11 cellular contexts compared by ENCODE assay signal in the genomic region with DNA sequence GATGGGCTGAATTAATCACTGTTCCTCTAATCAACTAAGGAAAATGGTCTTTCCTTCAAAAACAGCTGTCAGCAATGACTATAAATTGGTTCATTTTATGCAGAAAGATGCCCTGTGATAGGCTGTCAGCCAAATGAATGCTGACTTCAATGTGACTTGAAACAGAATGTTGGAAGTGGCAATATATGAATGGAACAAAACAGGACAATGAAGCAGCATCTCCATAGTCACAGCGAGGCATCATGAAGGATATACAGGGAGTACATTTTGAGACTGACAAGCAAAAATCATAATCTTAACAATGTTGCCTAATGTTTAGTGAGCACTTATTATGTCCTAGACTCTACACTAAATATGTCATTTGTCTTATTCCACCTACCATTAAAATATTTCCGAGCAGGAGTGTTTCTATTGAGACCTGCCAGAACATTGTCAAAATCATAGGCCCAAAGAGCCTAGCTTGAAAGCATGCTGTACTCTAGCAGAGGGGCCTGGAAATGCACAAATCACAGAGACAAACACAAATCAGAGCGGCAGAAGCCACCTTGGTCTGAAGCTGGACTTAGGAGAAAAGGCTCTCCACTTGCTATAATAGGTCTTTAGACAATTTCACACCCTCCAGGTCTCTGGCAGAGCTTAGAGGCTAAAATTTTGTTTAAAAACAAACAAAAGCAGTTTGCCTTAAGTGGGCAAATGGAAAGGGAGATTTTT.
DNase-seq lines count a peak whose midpoint lies in the region; ATAC-seq and TF ChIP-seq lines count a peak whose summit lies in the region.
"Had no signal": no experiment of that assay in that cellular context is flagged by ENCODE, and none has a peak within 500 bp of the region (broad histone marks: within the 10 kb centered on the region; RNA-seq: fewer than 3 reads in every experiment).

No MANE protein-coding gene starts in this region.

- H3K27ac Mint-ChIP-seq in osteocyte (ENCODE audit: unreplicated experiment): peak overlapping the region; percentile 95
- H3K27ac Mint-ChIP-seq: activated CD8-positive, alpha-beta T cell treated with anti-CD3 and anti-CD28 coated beads, Interleukin-2, amount 10 ng/mL, durations not matched to agents 7 days and 5 days; stimulated activated effector memory CD8-positive, alpha-beta T cell treated with anti-CD3 and anti-CD28 coated beads, Interleukin-12 subunit alpha, Interleukin-12 subunit beta, amount 100 ng/mL, for 72 hours had no signal

- peaks cover 7% of the 10 kb centered on the region for H3K9me3 Mint-ChIP-seq in osteocyte (ENCODE audit: unreplicated experiment)
- H3K9me3 Mint-ChIP-seq: stimulated activated effector memory CD8-positive, alpha-beta T cell treated with anti-CD3 and anti-CD28 coated beads, Interleukin-12 subunit alpha, Interleukin-12 subunit beta, amount 100 ng/mL, for 72 hours had no signal

- H3K36me3 Mint-ChIP-seq in osteocyte (ENCODE audit: unreplicated experiment): peaks cover 3% of the 10 kb centered on the region
- H3K36me3 Mint-ChIP-seq: stimulated activated effector memory CD8-positive, alpha-beta T cell treated with anti-CD3 and anti-CD28 coated beads, Interleukin-12 subunit alpha, Interleukin-12 subunit beta, amount 100 ng/mL, for 72 hours had no signal

- no peaks in the 10 kb centered on the region for H3K27me3 ChIP-seq in RWPE2 (ENCODE audit: insufficient read depth, poor library complexity, severe bottlenecking)
- no peaks in the 10 kb centered on the region for H3K27me3 ChIP-seq in gastroesophageal sphincter

- peaks cover 66% of the 10 kb centered on the region for H3K4me1 Mint-ChIP-seq in osteocyte (ENCODE audit: unreplicated experiment)

- H3K36me3 ChIP-seq in RWPE2 (ENCODE audit: low read depth) (no peaks in the 10 kb centered on the region), gastroesophageal sphincter (no peaks in the 10 kb centered on the region)

- ATAC-seq in RWPE2 (ENCODE audit: low read depth) (peak; percentile 15; the same call in 2 of the 3 replicates), gastroesophageal sphincter (peak; percentile 26), GM21515 (IDR thresholded peaks at IDR 0.05; ENCODE audit: unreplicated experiment) (no peak)
- ATAC-seq: activated CD8-positive, alpha-beta T cell treated with anti-CD3 and anti-CD28 coated beads, Interleukin-2, amount 10 ng/mL, durations not matched to agents 7 days and 5 days; stimulated activated effector memory CD8-positive, alpha-beta T cell treated with anti-CD3 and anti-CD28 coated beads, Interleukin-12 subunit alpha, Interleukin-12 subunit beta, amount 100 ng/mL, for 72 hours had no signal

- TF ChIP-seq POLR2A in gastroesophageal sphincter (IDR thresholded peaks at IDR 0.05): no peak

- H3K4me3 Mint-ChIP-seq in osteocyte (ENCODE audit: unreplicated experiment): no peak overlapping the region
- H3K4me3 Mint-ChIP-seq: activated CD8-positive, alpha-beta T cell treated with anti-CD3 and anti-CD28 coated beads, Interleukin-2, amount 10 ng/mL, durations not matched to agents 7 days and 5 days; stimulated activated effector memory CD8-positive, alpha-beta T cell treated with anti-CD3 and anti-CD28 coated beads, Interleukin-12 subunit alpha, Interleukin-12 subunit beta, amount 100 ng/mL, for 72 hours had no signal

- no peaks in the 10 kb centered on the region for H3K27me3 Mint-ChIP-seq in osteocyte (ENCODE audit: unreplicated experiment)

- H3K4me3 ChIP-seq in RWPE2 (ENCODE audit: severe bottlenecking): no peak overlapping the region
- no peak overlapping the region for H3K4me3 ChIP-seq in gastroesophageal sphincter

- H3K4me1 ChIP-seq in RWPE2 (ENCODE audit: insufficient read depth, poor library complexity, severe bottlenecking) (peaks cover 38% of the 10 kb centered on the region), gastroesophageal sphincter (peaks cover 23 to 40% (median 25%) of the 10 kb centered on the region in 3 donors)

- TF ChIP-seq CTCF in 22Rv1 (IDR thresholded peaks at IDR 0.05) (no peak), RWPE2 (IDR thresholded peaks at IDR 0.05; ENCODE audit: poor library complexity, severe bottlenecking) (no peak), gastroesophageal sphincter (IDR thresholded peaks at IDR 0.05) (no peak), osteocyte (IDR thresholded peaks at IDR 0.05) (no peak)

- WGBS in gastroesophageal sphincter (ENCODE audit: low coverage in 1 of 2), 2 donors: 49 to 76% methylated on average over 2 to 3 of the region's 3 CpGs

- H3K9me3 ChIP-seq in RWPE2 (ENCODE audit: severe bottlenecking) (peaks cover 2% of the 10 kb centered on the region), gastroesophageal sphincter (no peaks in the 10 kb centered on the region)

- H3K27ac ChIP-seq in 22Rv1 (peak overlapping the region; percentile 97), RWPE2 (ENCODE audit: poor library complexity, severe bottlenecking) (peak overlapping the region; percentile 98), gastroesophageal sphincter (peak overlapping the region; percentile 85 to 100 (median 86))

- DNase-seq in RWPE2 (ENCODE audit: low spot score) (no peak), osteocyte (ENCODE audit: extremely low spot score, unreplicated experiment) (no peak), NCI-H2081 (lab: John Stamatoyannopoulos, UW) (no peak), DMS153 (lab: John Stamatoyannopoulos, UW) (no peak)
- DNase-seq in activated naive CD4-positive, alpha-beta T cell (lab: John Stamatoyannopoulos, UW): no peak
- DNase-seq: activated CD8-positive, alpha-beta T cell treated with anti-CD3 and anti-CD28 coated beads, Interleukin-2, amount 10 ng/mL, durations not matched to agents 7 days and 5 days; stimulated activated CD4-positive, alpha-beta T cell treated with anti-CD3 and anti-CD28 coated beads, Interleukin-12 subunit alpha, Interleukin-12 subunit beta, amount 100 ng/mL, for 4 hours had no signal

- no peak for TF ChIP-seq EP300 in gastroesophageal sphincter (IDR thresholded peaks at IDR 0.05)
